1 cellular context compared by ENCODE assay signal in the genomic region with DNA sequence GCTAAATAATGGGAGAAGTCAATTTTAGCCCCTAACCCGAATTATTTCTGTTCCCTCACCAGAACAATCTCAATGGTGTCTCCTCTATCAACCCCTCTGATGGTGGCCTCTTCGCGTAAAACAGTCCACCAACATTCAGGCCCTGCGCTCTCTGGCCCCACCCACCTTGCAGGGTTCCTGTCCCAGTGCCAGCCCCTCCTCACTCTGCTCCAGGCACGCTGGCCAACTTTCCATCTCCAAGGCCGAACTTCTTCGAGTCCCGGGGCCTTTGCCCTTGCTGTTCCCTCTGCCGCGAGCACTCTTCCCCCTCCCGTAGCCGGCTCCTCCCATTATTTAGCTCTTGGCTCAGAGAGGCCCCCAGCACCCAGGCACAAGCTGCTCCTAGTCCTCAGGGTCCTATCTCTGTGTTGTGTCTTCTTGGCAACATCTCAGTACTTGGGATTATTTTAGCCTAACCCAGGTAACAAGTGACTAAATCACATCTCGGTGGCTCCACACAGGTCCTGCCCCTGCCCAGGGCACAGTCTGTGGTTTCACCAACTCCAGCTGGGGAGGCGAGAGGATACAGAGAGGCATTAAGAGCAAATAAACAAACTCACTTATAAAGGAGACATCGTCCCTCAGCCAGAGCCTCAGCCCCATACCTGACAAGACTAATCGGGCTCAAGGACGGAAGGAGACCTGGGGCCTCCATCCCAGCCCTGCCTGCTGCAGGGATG.
TF ChIP-seq lines count a peak whose summit lies in the region.

No MANE protein-coding gene starts in this region.

TF ChIP-seq in HepG2, 621 proteins besides CTCF, POLR2A, EP300 and RAD21:
- no peak for TF ChIP-seq ATF4 (CRISPR knock-in tag; IDR thresholded peaks at IDR 0.05)
- TF ChIP-seq MED8 (CRISPR knock-in tag; IDR thresholded peaks at IDR 0.05; ENCODE audit: insufficient replicate concordance): no peak
- TF ChIP-seq NR0B2 (CRISPR knock-in tag; IDR thresholded peaks at IDR 0.05): no peak
- 0 out of 2 replicates have a peak, but pooled peaks have one; percentile 9 for TF ChIP-seq NFKB2 (CRISPR knock-in tag; IDR thresholded peaks at IDR 0.05; ENCODE audit: borderline replicate concordance)
- TF ChIP-seq ATF7-NPFF (CRISPR knock-in tag; IDR thresholded peaks at IDR 0.05; ENCODE audit: low read depth): no peak
- TF ChIP-seq, protein P1, sequence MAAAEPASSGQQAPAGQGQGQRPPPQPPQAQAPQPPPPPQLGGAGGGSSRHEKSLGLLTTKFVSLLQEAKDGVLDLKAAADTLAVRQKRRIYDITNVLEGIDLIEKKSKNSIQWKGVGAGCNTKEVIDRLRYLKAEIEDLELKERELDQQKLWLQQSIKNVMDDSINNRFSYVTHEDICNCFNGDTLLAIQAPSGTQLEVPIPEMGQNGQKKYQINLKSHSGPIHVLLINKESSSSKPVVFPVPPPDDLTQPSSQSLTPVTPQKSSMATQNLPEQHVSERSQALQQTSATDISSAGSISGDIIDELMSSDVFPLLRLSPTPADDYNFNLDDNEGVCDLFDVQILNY (CRISPR knock-in tag; conservative IDR thresholded peaks at IDR 0.05): no peak
